Comparison of ENCODE assay signal across 8 cellular contexts in genomic region chr3:39378092-39378491, GRCh38. TPM values are rescaled to one million over a fixed set of nuclear protein-coding genes. Genes with fewer than 3 reads are reported as not detected.
DNase-seq lines count a peak whose midpoint lies in the region; ATAC-seq and TF ChIP-seq lines count a peak whose summit lies in the region.

No MANE protein-coding gene starts in this region.

- ATAC-seq in CD8-positive, alpha-beta T cell, result peak; percentile 81
- ATAC-seq in GM21619 (IDR thresholded peaks at IDR 0.05; ENCODE audit: unreplicated experiment) (peak; percentile 64), gastroesophageal sphincter (no peak)

- no peak overlapping the region for H3K27ac ChIP-seq in CD8-positive, alpha-beta T cell (ENCODE audit: low read depth, low read length)
- no peak overlapping the region for H3K27ac ChIP-seq in iPS DF 6.9 (ENCODE audit: low read length)
- H3K27ac ChIP-seq in gastroesophageal sphincter, result no peak overlapping the region

- H3K9me3 Mint-ChIP-seq in CD8-positive, alpha-beta T cell, result no peaks in the 10 kb centered on the region

- H3K4me1 Mint-ChIP-seq in CD8-positive, alpha-beta T cell (ENCODE audit: low read depth), result peaks cover 11% of the 10 kb centered on the region

- H3K27me3 ChIP-seq in CD8-positive, alpha-beta T cell (ENCODE audit: insufficient read depth, low read length), result no peaks in the 10 kb centered on the region
- H3K27me3 ChIP-seq in iPS DF 6.9 (ENCODE audit: control insufficient read depth, insufficient read depth, low read length), result no peaks in the 10 kb centered on the region
- no peaks in the 10 kb centered on the region for H3K27me3 ChIP-seq in gastroesophageal sphincter

- peaks cover 6% of the 10 kb centered on the region for H3K4me1 ChIP-seq in CD8-positive, alpha-beta T cell (ENCODE audit: insufficient read depth, low read length)
- peaks cover 1% of the 10 kb centered on the region for H3K4me1 ChIP-seq in iPS DF 6.9 (ENCODE audit: control insufficient read depth, insufficient read depth, low read length)
- peaks cover 0 to 8% (median 0%) of the 10 kb centered on the region in 3 donors for H3K4me1 ChIP-seq in gastroesophageal sphincter

- H3K9me3 ChIP-seq in CD8-positive, alpha-beta T cell (ENCODE audit: low read length), result no peaks in the 10 kb centered on the region
- H3K9me3 ChIP-seq in iPS DF 6.9 (ENCODE audit: control insufficient read depth, insufficient read depth, low read length) (no peaks in the 10 kb centered on the region), gastroesophageal sphincter (no peaks in the 10 kb centered on the region)

- no peak overlapping the region for H3K4me3 ChIP-seq in CD8-positive, alpha-beta T cell (ENCODE audit: low read depth, low read length)
- H3K4me3 ChIP-seq in iPS DF 6.9 (ENCODE audit: low read length) (no peak overlapping the region), gastroesophageal sphincter (no peak overlapping the region)

- peak; percentile 23 to 68 (median 60) for DNase-seq in CD8-positive, alpha-beta T cell
- DNase-seq in M059J (ENCODE audit: low read depth), result peak; percentile 27
- DNase-seq in activated effector memory CD4-positive, alpha-beta T cell treated with Interleukin-2 at 50 U/mL for 16 hours, result peak; percentile 33
- DNase-seq in iPS DF 6.9 (ENCODE audit: low read depth, low spot score), result peak; percentile 82
- DNase-seq in stimulated activated CD4-positive, alpha-beta T cell treated with anti-CD3 and anti-CD28 coated beads, TNF-alpha, amount 100 ng/mL, for 1 hour (ENCODE audit: low read depth in 3 of 3, low spot score in 1 of 3), result peak in 2 of 3 donors; percentile 24 to 28
- no peak for DNase-seq in DMS79 treated with DMSO at 0.1 percent for 48 hours (lab: John Stamatoyannopoulos, UW)

- POLR2A ChIA-PET in CD8-positive, alpha-beta T cell (lab: Charles Lee), result interaction anchor here (0.7 to 1.0 kb wide), 2 partner anchors 9 to 188 kb away, joined by 3 read pairs; no protein-coding TSS in a partner anchor

- no peak overlapping the region for H3K27ac Mint-ChIP-seq in CD8-positive, alpha-beta T cell

- no peak for TF ChIP-seq EP300 in gastroesophageal sphincter (IDR thresholded peaks at IDR 0.05)

- intact Hi-C loops in CD8-positive, alpha-beta T cell (cut with DNase I, micrococcal nuclease), result loop anchor here (1.0 to 5.0 kb wide), 3 partner anchors 86 to 277 kb away; no protein-coding TSS in a partner anchor

- H3K36me3 ChIP-seq in CD8-positive, alpha-beta T cell (ENCODE audit: insufficient read depth, low read length), result no peaks in the 10 kb centered on the region
- H3K36me3 ChIP-seq in iPS DF 6.9 (ENCODE audit: control insufficient read depth, insufficient read depth, low read length) (no peaks in the 10 kb centered on the region), gastroesophageal sphincter (no peaks in the 10 kb centered on the region)

- peaks cover 6% of the 10 kb centered on the region for H3K27me3 Mint-ChIP-seq in CD8-positive, alpha-beta T cell (ENCODE audit: low read depth)

- WGBS in iPS DF 6.9 (ENCODE audit: insufficient coverage, insufficient read length), result no CpG with 5 or more reads among the region's 4 CpGs
- WGBS in gastroesophageal sphincter (ENCODE audit: low coverage in 1 of 2), 2 donors, result 25 to 40% methylated on average over 2 to 4 of the region's 4 CpGs

- TF ChIP-seq POLR2A in gastroesophageal sphincter (IDR thresholded peaks at IDR 0.05), result no peak

- H3K36me3 Mint-ChIP-seq in CD8-positive, alpha-beta T cell, result peaks cover under 1% of the 10 kb centered on the region

- H3K4me3 Mint-ChIP-seq in CD8-positive, alpha-beta T cell, result no peak overlapping the region

- CTCF ChIA-PET in CD8-positive, alpha-beta T cell (lab: Charles Lee), result interaction anchor here (0.7 to 3.5 kb wide), 11 partner anchors 12 to 252 kb away, joined by 3 to 36 read pairs (median 4); no protein-coding TSS in a partner anchor

- TF ChIP-seq CTCF in CD8-positive, alpha-beta T cell (IDR thresholded peaks at IDR 0.05), result peak; percentile 65
- TF ChIP-seq CTCF in gastroesophageal sphincter (IDR thresholded peaks at IDR 0.05), result peak in 2 of 4 experiments; percentile 8 to 39

RNA-seq across cellular contexts. Expression of gene SLC25A38, which starts 5.1 kb away (rescaled TPM):
- 10 to 100 TPM; 64.0 to 65.1 TPM for total RNA-seq in CD8-positive, alpha-beta T cell
- 20.6 and 26.4 TPM in 2 replicates for total RNA-seq in M059J (2014; rRNA removed; shearing (Covaris generic))
- total RNA-seq in gastroesophageal sphincter, result 10 to 100 TPM; 24.9 to 44.8 (median 28.5) TPM

RNA-seq across cellular contexts. Expression of gene RPSA, which starts 28.4 kb away (rescaled TPM):
- total RNA-seq in CD8-positive, alpha-beta T cell, result 1,000 to 10,000 TPM; 1,951 to 2,020 TPM
- 933 and 1,152 TPM in 2 replicates for total RNA-seq in M059J (2014; rRNA removed; shearing (Covaris generic))
- total RNA-seq in gastroesophageal sphincter, result 1,000 to 10,000 TPM in 2 of 4 donors, 100 to 1,000 TPM in 2; 637 to 1,292 (median 907) TPM

RNA-seq across cellular contexts. Expression of gene CCR8, which starts 48.6 kb away (rescaled TPM):
- under 1 TPM in 1 of 2 experiments, not detected in 1; 0.61 TPM for total RNA-seq in CD8-positive, alpha-beta T cell
- not detected in 2 replicates for total RNA-seq in M059J (2014; rRNA removed; shearing (Covaris generic))
- total RNA-seq in gastroesophageal sphincter, result not detected
